8 cellular contexts compared by ENCODE assay signal in genomic region chr4:123587983-123588494, GRCh38.
DNase-seq lines count a peak whose midpoint lies in the region; ATAC-seq and TF ChIP-seq lines count a peak whose summit lies in the region.

No MANE protein-coding gene starts in this region.

- H3K4me3 ChIP-seq in GM08714 (ENCODE audit: low read length): peak overlapping the region; percentile 56; the same call in 1 of the 2 replicates
- H3K4me3 ChIP-seq in heart right ventricle: no peak overlapping the region
- no peak overlapping the region for H3K4me3 ChIP-seq in tibial artery

- peak; percentile 7 for ATAC-seq in HG03095 (IDR thresholded peaks at IDR 0.05; ENCODE audit: unreplicated experiment)
- peak in 6 of 8 donors; percentile 35 to 72 (median 60) for ATAC-seq in heart right ventricle

- DNase-seq in RWPE1 (ENCODE audit: low spot score) (peak; percentile 54), heart right ventricle (peak in 1 of 2 donors; percentile 12), tibial artery (peak; percentile 25 to 64), head of caudate nucleus (no peak), NCI-H510A treated with DMSO at 0.1 percent for 48 hours (lab: John Stamatoyannopoulos, UW) (no peak)
- DNase-seq in activated CD4-positive, alpha-beta T cell treated with anti-CD3 and anti-CD28 coated beads, Interleukin-2, amount 50 U/mL, for 48 hours: no peak

- TF ChIP-seq CTCF in RWPE1 (conservative IDR thresholded peaks at IDR 0.05; ENCODE audit: low read depth) (no peak), heart right ventricle (IDR thresholded peaks at IDR 0.05) (no peak), tibial artery (IDR thresholded peaks at IDR 0.05) (no peak)

- H3K4me1 ChIP-seq in heart right ventricle: peaks cover 0 to 21% (median 5%) of the 10 kb centered on the region in 9 donors
- peaks cover 0 to 24% (median 6%) of the 10 kb centered on the region in 4 donors for H3K4me1 ChIP-seq in tibial artery

- H3K36me3 ChIP-seq in heart right ventricle: no peaks in the 10 kb centered on the region
- no peaks in the 10 kb centered on the region for H3K36me3 ChIP-seq in tibial artery

- H3K27ac ChIP-seq in RWPE1: peak overlapping the region; percentile 62
- H3K27ac ChIP-seq in heart right ventricle: peak overlapping the region in 9 of 10 donors; percentile 46 to 80 (median 59)
- peak overlapping the region; percentile 74 to 77 for H3K27ac ChIP-seq in tibial artery

- CTCF ChIA-PET in RWPE1 (lab: Yijun Ruan, JAX): interaction anchor here (1.0 kb wide), 1 partner anchor 188 kb away, joined by 3 read pairs; no protein-coding TSS in a partner anchor

- intact Hi-C loops in heart right ventricle (cut with DNase I): loop anchor here in 1 of 10 donors (5.0 kb wide), 1 partner anchor 1409 kb away; no protein-coding TSS in a partner anchor
- intact Hi-C loops in tibial artery (cut with DNase I; ENCODE audit: low total_unique reads): loop anchor here (2.0 kb wide), 1 partner anchor 189 kb away; no protein-coding TSS in a partner anchor
- intact Hi-C loops in head of caudate nucleus (cut with DNase I): no loop called here

- H3K9me3 ChIP-seq in heart right ventricle: no peaks in the 10 kb centered on the region
- H3K9me3 ChIP-seq in tibial artery: no peaks in the 10 kb centered on the region

- no peaks in the 10 kb centered on the region for H3K27me3 ChIP-seq in heart right ventricle
- H3K27me3 ChIP-seq in tibial artery: no peaks in the 10 kb centered on the region

- POLR2A ChIA-PET in RWPE1 (lab: Yijun Ruan, JAX; ENCODE audit: low non-redundant PET): no interaction called here

- WGBS in heart right ventricle, 2 donors: 70 to 74% methylated on average over 8 of the region's 8 CpGs

Comparison
In these comparisons a context has a peak if more than half of its experiments do, and no peak if none do; other contexts are left out.
1. DNase-seq: peak in RWPE1 (single experiment) and tibial artery (2 of 2); none in head of caudate nucleus (0 of 42), activated CD4-positive, alpha-beta T cell treated with anti-CD3 and anti-CD28 coated beads, Interleukin-2, amount 50 U/mL, for 48 hours (0 of 2) and NCI-H510A treated with DMSO at 0.1 percent for 48 hours (single experiment).
2. Peak in every context shown above with its lines, with median percentiles within 50 percentile points of each other: H3K27ac ChIP-seq.